In the genomic region with DNA sequence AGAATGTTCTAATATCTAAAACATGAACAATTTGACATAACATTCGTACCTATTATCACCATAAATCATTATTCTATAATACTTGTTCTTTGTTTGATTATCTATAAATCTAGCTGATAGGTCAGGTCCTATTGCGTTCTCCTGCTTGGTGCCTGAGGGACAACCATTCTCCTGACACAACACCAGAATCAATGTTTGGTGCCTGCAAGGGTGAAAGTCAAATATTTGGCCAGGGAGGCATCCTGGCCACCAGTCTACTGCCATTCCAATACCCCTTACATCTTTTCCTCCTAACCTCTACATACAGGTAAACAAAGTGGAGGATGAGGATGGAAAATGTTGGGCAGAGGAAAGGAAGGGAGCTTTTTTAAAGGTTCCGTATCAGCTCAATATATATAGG, we compare ENCODE assay signal across 2 cellular contexts.
TF ChIP-seq lines count a peak whose summit lies in the region.

No MANE protein-coding gene starts in this region.

TF ChIP-seq in HepG2, 621 proteins besides CTCF, POLR2A, EP300 and RAD21:
- TF ChIP-seq, protein P1, sequence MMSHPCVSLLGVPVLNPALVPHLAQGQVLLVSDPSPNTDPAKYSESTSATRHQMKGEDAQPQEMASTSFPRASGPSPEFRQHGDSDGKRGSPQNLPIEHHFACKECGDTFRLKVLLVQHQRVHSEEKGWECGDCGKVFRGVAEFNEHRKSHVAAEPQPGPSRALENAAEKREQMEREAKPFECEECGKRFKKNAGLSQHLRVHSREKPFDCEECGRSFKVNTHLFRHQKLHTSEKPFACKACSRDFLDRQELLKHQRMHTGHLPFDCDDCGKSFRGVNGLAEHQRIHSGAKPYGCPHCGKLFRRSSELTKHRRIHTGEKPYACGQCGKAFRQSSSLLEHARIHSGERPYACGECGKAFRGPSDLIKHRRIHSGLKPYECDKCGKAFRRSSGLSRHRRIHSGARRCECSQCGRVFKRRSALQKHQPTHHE (CRISPR knock-in tag; IDR thresholded peaks at IDR 0.05; ENCODE audit: borderline replicate concordance), result no peak
- TF ChIP-seq CCDC6 (CRISPR knock-in tag; IDR thresholded peaks at IDR 0.05) (no peak), ZNF660 (CRISPR knock-in tag; IDR thresholded peaks at IDR 0.05; ENCODE audit: borderline replicate concordance, low read depth) (no peak), FOSL2 (CRISPR knock-in tag; IDR thresholded peaks at IDR 0.05) (no peak), ZNF557 (CRISPR knock-in tag; IDR thresholded peaks at IDR 0.05) (no peak), NCOA5 (CRISPR knock-in tag; IDR thresholded peaks at IDR 0.05) (no peak), MEIS2 (CRISPR knock-in tag; IDR thresholded peaks at IDR 0.05) (no peak), ZNF766 (CRISPR knock-in tag; IDR thresholded peaks at IDR 0.05; ENCODE audit: borderline replicate concordance) (no peak), SOX13 (IDR thresholded peaks at IDR 0.05) (no peak), SOX13 (CRISPR knock-in tag; conservative IDR thresholded peaks at IDR 0.05 in 1 of 2, IDR thresholded peaks at IDR 0.05 in 1 of 2) (no peak), AHR (CRISPR knock-in tag; IDR thresholded peaks at IDR 0.05) (no peak), ZNF180 (CRISPR knock-in tag; IDR thresholded peaks at IDR 0.05; ENCODE audit: borderline replicate concordance, low read depth) (no peak), SMAD3 (CRISPR knock-in tag; IDR thresholded peaks at IDR 0.05) (no peak)
- TF ChIP-seq, protein P2, sequence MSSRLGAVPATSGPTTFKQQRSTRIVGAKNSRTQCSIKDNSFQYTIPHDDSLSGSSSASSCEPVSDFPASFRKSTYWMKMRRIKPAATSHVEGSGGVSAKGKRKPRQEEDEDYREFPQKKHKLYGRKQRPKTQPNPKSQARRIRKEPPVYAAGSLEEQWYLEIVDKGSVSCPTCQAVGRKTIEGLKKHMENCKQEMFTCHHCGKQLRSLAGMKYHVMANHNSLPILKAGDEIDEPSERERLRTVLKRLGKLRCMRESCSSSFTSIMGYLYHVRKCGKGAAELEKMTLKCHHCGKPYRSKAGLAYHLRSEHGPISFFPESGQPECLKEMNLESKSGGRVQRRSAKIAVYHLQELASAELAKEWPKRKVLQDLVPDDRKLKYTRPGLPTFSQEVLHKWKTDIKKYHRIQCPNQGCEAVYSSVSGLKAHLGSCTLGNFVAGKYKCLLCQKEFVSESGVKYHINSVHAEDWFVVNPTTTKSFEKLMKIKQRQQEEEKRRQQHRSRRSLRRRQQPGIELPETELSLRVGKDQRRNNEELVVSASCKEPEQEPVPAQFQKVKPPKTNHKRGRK (CRISPR knock-in tag; IDR thresholded peaks at IDR 0.05), result no peak
- TF ChIP-seq, protein P3, sequence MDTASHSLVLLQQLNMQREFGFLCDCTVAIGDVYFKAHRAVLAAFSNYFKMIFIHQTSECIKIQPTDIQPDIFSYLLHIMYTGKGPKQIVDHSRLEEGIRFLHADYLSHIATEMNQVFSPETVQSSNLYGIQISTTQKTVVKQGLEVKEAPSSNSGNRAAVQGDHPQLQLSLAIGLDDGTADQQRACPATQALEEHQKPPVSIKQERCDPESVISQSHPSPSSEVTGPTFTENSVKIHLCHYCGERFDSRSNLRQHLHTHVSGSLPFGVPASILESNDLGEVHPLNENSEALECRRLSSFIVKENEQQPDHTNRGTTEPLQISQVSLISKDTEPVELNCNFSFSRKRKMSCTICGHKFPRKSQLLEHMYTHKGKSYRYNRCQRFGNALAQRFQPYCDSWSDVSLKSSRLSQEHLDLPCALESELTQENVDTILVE (CRISPR knock-in tag; IDR thresholded peaks at IDR 0.05), result no peak
- TF ChIP-seq, protein P4, sequence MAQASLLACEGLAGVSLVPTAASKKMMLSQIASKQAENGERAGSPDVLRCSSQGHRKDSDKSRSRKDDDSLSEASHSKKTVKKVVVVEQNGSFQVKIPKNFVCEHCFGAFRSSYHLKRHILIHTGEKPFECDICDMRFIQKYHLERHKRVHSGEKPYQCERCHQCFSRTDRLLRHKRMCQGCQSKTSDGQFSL (CRISPR knock-in tag; IDR thresholded peaks at IDR 0.05), result no peak
TF ChIP-seq in HepG2: peak in this region for 0.

TF ChIP-seq in GM23338, 12 proteins besides CTCF, POLR2A, EP300 and RAD21 (continued from another document):
- TF ChIP-seq, protein P5, sequence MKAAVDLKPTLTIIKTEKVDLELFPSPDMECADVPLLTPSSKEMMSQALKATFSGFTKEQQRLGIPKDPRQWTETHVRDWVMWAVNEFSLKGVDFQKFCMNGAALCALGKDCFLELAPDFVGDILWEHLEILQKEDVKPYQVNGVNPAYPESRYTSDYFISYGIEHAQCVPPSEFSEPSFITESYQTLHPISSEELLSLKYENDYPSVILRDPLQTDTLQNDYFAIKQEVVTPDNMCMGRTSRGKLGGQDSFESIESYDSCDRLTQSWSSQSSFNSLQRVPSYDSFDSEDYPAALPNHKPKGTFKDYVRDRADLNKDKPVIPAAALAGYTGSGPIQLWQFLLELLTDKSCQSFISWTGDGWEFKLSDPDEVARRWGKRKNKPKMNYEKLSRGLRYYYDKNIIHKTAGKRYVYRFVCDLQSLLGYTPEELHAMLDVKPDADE (IDR thresholded peaks at IDR 0.05), result no peak
- TF ChIP-seq STAT1 (IDR thresholded peaks at IDR 0.05; ENCODE audit: unreplicated experiment) (no peak), ZNF114 (CRISPR knock-in tag; IDR thresholded peaks at IDR 0.05) (no peak), ZNF331 (CRISPR knock-in tag; IDR thresholded peaks at IDR 0.05; ENCODE audit: low read depth) (no peak), POLR2AphosphoS5 (IDR thresholded peaks at IDR 0.05; ENCODE audit: low read depth) (no peak), JUNB (IDR thresholded peaks at IDR 0.05; ENCODE audit: unreplicated experiment) (no peak)
- TF ChIP-seq, protein P6, sequence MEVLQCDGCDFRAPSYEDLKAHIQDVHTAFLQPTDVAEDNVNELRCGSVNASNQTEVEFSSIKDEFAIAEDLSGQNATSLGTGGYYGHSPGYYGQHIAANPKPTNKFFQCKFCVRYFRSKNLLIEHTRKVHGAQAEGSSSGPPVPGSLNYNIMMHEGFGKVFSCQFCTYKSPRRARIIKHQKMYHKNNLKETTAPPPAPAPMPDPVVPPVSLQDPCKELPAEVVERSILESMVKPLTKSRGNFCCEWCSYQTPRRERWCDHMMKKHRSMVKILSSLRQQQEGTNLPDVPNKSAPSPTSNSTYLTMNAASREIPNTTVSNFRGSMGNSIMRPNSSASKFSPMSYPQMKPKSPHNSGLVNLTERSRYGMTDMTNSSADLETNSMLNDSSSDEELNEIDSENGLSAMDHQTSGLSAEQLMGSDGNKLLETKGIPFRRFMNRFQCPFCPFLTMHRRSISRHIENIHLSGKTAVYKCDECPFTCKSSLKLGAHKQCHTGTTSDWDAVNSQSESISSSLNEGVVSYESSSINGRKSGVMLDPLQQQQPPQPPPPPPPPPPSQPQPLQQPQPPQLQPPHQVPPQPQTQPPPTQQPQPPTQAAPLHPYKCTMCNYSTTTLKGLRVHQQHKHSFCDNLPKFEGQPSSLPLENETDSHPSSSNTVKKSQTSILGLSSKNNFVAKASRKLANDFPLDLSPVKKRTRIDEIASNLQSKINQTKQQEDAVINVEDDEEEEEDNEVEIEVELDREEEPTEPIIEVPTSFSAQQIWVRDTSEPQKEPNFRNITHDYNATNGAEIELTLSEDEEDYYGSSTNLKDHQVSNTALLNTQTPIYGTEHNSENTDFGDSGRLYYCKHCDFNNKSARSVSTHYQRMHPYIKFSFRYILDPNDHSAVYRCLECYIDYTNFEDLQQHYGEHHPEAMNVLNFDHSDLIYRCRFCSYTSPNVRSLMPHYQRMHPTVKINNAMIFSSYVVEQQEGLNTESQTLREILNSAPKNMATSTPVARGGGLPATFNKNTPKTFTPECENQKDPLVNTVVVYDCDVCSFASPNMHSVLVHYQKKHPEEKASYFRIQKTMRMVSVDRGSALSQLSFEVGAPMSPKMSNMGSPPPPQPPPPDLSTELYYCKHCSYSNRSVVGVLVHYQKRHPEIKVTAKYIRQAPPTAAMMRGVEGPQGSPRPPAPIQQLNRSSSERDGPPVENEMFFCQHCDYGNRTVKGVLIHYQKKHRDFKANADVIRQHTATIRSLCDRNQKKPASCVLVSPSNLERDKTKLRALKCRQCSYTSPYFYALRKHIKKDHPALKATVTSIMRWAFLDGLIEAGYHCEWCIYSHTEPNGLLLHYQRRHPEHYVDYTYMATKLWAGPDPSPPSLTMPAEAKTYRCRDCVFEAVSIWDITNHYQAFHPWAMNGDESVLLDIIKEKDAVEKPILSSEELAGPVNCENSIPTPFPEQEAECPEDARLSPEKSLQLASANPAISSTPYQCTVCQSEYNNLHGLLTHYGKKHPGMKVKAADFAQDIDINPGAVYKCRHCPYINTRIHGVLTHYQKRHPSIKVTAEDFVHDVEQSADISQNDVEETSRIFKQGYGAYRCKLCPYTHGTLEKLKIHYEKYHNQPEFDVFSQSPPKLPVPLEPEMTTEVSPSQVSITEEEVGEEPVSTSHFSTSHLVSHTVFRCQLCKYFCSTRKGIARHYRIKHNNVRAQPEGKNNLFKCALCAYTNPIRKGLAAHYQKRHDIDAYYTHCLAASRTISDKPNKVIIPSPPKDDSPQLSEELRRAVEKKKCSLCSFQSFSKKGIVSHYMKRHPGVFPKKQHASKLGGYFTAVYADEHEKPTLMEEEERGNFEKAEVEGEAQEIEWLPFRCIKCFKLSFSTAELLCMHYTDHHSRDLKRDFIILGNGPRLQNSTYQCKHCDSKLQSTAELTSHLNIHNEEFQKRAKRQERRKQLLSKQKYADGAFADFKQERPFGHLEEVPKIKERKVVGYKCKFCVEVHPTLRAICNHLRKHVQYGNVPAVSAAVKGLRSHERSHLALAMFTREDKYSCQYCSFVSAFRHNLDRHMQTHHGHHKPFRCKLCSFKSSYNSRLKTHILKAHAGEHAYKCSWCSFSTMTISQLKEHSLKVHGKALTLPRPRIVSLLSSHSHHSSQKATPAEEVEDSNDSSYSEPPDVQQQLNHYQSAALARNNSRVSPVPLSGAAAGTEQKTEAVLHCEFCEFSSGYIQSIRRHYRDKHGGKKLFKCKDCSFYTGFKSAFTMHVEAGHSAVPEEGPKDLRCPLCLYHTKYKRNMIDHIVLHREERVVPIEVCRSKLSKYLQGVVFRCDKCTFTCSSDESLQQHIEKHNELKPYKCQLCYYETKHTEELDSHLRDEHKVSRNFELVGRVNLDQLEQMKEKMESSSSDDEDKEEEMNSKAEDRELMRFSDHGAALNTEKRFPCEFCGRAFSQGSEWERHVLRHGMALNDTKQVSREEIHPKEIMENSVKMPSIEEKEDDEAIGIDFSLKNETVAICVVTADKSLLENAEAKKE (CRISPR knock-in tag; IDR thresholded peaks at IDR 0.05), result no peak
- TF ChIP-seq, protein P7, sequence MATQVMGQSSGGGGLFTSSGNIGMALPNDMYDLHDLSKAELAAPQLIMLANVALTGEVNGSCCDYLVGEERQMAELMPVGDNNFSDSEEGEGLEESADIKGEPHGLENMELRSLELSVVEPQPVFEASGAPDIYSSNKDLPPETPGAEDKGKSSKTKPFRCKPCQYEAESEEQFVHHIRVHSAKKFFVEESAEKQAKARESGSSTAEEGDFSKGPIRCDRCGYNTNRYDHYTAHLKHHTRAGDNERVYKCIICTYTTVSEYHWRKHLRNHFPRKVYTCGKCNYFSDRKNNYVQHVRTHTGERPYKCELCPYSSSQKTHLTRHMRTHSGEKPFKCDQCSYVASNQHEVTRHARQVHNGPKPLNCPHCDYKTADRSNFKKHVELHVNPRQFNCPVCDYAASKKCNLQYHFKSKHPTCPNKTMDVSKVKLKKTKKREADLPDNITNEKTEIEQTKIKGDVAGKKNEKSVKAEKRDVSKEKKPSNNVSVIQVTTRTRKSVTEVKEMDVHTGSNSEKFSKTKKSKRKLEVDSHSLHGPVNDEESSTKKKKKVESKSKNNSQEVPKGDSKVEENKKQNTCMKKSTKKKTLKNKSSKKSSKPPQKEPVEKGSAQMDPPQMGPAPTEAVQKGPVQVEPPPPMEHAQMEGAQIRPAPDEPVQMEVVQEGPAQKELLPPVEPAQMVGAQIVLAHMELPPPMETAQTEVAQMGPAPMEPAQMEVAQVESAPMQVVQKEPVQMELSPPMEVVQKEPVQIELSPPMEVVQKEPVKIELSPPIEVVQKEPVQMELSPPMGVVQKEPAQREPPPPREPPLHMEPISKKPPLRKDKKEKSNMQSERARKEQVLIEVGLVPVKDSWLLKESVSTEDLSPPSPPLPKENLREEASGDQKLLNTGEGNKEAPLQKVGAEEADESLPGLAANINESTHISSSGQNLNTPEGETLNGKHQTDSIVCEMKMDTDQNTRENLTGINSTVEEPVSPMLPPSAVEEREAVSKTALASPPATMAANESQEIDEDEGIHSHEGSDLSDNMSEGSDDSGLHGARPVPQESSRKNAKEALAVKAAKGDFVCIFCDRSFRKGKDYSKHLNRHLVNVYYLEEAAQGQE (IDR thresholded peaks at IDR 0.05; ENCODE audit: unreplicated experiment), result no peak
